ENCODE assay signal across 23 cellular contexts in genomic region chr2:218927411-218927810, GRCh38. TPM values are rescaled to one million over a fixed set of nuclear protein-coding genes. Genes with fewer than 3 reads are reported as not detected.
"Had no signal": no experiment of that assay in that cellular context is flagged by ENCODE, and none has a peak within 500 bp of the region (broad histone marks: within the 10 kb centered on the region; RNA-seq: fewer than 3 reads in every experiment).

No MANE protein-coding gene starts in this region.

- H3K9me3 ChIP-seq: thyroid gland had no signal

- H3K27ac ChIP-seq: brain microvascular endothelial cell, coronary artery, thyroid gland, WERI-Rb-1 had no signal

- H3K4me1 ChIP-seq: thyroid gland had no signal

- H3K27me3 ChIP-seq: brain microvascular endothelial cell, thyroid gland had no signal

- H3K36me3 ChIP-seq: brain microvascular endothelial cell, thyroid gland, WERI-Rb-1 had no signal

- H3K4me3 ChIP-seq: coronary artery, lung, thyroid gland had no signal

- ATAC-seq: activated naive CD8-positive, alpha-beta T cell treated with anti-CD3 and anti-CD28 coated beads, Interleukin-2, amount 50 U/mL, for 24 hours; left lobe of liver had no signal

- DNase-seq: activated CD4-positive, alpha-beta T cell treated with anti-CD3 and anti-CD28 coated beads for 1 hour; activated CD8-positive, alpha-beta memory T cell treated with anti-CD3 and anti-CD28 coated beads for 24 hours; activated CD8-positive, alpha-beta memory T cell treated with anti-CD3 and anti-CD28 coated beads, Interleukin-2, amount 50 U/mL, for 48 hours; activated effector memory CD4-positive, alpha-beta T cell treated with Interleukin-2 at 50 U/mL for 16 hours; activated naive CD4-positive, alpha-beta T cell treated with anti-CD3 and anti-CD28 coated beads, Interleukin-2, amount 10 ng/mL, durations not matched to agents 7 days and 5 days; activated naive CD8-positive, alpha-beta T cell treated with anti-CD3 and anti-CD28 coated beads, Interleukin-2, amount 50 U/mL, for 24 hours; activated T-cell treated with anti-CD3 and anti-CD28 coated beads, Interleukin-2, amount 50 U/mL, for 48 hours; aorta; brain microvascular endothelial cell; kidney; retina; stimulated activated CD4-positive, alpha-beta T cell treated with anti-CD3 and anti-CD28 coated beads, Interleukin-12 subunit alpha, Interleukin-12 subunit beta, amount 100 ng/mL, for 4 hours; stimulated activated CD4-positive, alpha-beta T cell treated with anti-CD3 and anti-CD28 coated beads, Interleukin-1b, Interleukin-23, amount 100 ng/mL, for 48 hours; stimulated activated naive CD4-positive, alpha-beta T cell treated with Interleukin-2 at 50 U/mL for 16 hours; thyroid gland; WERI-Rb-1 had no signal

RNA-seq across cellular contexts. Expression of gene CDK5R2, which starts 32.1 kb away (rescaled TPM):
- total RNA-seq: aorta, kidney, left lobe of liver, subcutaneous adipose tissue had no signal
- polyA plus RNA-seq: aorta, esophagus had no signal

RNA-seq across cellular contexts. Expression of gene WNT10A, which starts 46.8 kb away (rescaled TPM):
- total RNA-seq: aorta, frontal cortex, left lobe of liver, subcutaneous adipose tissue had no signal
- polyA plus RNA-seq: aorta had no signal

RNA-seq across cellular contexts. Expression of gene FEV, which starts 57.6 kb away (rescaled TPM):
- total RNA-seq: aorta, frontal cortex, kidney, left lobe of liver, lung, subcutaneous adipose tissue, thyroid gland, urinary bladder had no signal
- polyA plus RNA-seq: esophagus, lung, urinary bladder had no signal
